ENCODE assay signal across 9 cellular contexts in the genomic region with DNA sequence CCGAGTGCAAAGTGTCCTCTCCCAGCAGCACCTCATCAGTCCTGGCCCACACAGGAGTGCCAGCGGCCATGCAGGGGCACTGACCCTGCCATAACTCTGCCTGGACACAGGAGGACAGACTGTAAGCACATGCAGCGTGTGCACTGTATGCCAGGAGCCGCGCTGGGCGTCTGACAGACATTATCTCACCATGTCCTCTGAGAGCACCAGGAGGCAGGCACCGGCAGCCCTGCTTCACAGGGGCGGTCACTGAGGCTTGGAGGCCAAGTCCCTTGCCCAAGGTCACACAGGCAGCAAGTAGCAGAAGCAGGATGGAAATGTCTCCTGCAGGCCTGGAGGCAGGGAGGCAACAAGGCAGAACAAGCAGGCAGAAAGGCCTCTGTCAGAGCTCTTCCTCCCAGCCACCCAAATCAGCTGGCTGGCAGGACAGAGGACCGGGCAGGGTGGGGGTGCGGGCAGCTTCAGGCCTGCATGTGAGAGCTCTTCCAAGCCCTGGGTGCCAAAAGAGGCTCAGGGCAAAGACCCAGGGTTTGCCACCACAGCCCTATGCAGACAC. TPM values are rescaled to one million over a fixed set of nuclear protein-coding genes. Genes with fewer than 3 reads are reported as not detected.
DNase-seq lines count a peak whose midpoint lies in the region; ATAC-seq and TF ChIP-seq lines count a peak whose summit lies in the region.
"Had no signal": no experiment of that assay in that cellular context is flagged by ENCODE, and none has a peak within 500 bp of the region (broad histone marks: within the 10 kb centered on the region; RNA-seq: fewer than 3 reads in every experiment).

No MANE protein-coding gene starts in this region.

- POLR2A ChIA-PET in CD8-positive, alpha-beta T cell (lab: Charles Lee), result interaction anchor here (1.1 to 21.4 kb wide), 3 partner anchors 14 to 56 kb away, joined by 3 to 467 read pairs (median 220); no protein-coding TSS in a partner anchor
- POLR2A ChIA-PET in WTC11 (lab: Charles Lee), result no interaction called here

- DNase-seq in CD8-positive, alpha-beta T cell, result peak in 2 of 7 experiments; percentile 21 to 53
- DNase-seq in WTC11 (ENCODE audit: low spot score), result no peak
- DNase-seq in Right ventricle myocardium superior, result peak; percentile 80
- DNase-seq in ovary, result peak in 3 of 5 donors; percentile 32 to 47 (median 36)
- DNase-seq in SIG-M5 (lab: John Stamatoyannopoulos, UW), result no peak
- DNase-seq in NCI-H510A (lab: John Stamatoyannopoulos, UW), result no peak
- DNase-seq in dedifferentiated amniotic fluid mesenchymal stem cell (ENCODE audit: extremely low spot score), result no peak
- DNase-seq: NCI-H510A treated with DMSO at 0.1 percent for 48 hours had no signal

- H3K4me3 Mint-ChIP-seq in CD8-positive, alpha-beta T cell, result peak overlapping the region; percentile 97
- no peak overlapping the region for H3K4me3 Mint-ChIP-seq in WTC11

- no peaks in the 10 kb centered on the region for H3K9me3 Mint-ChIP-seq in CD8-positive, alpha-beta T cell
- H3K9me3 Mint-ChIP-seq in WTC11, result no peaks in the 10 kb centered on the region

- H3K27ac ChIP-seq in CD8-positive, alpha-beta T cell (ENCODE audit: low read depth, low read length), result peak overlapping the region; percentile 76
- H3K27ac ChIP-seq in ovary, result peak overlapping the region in 1 of 2 donors; percentile 43

- ATAC-seq in CD8-positive, alpha-beta T cell, result no peak
- ATAC-seq in WTC11 (no peak), Right ventricle myocardium superior (ENCODE audit: poor library complexity) (peak; percentile 64), GM21526 (IDR thresholded peaks at IDR 0.05; ENCODE audit: low FRiP score, unreplicated experiment) (no peak)

- TF ChIP-seq CTCF in CD8-positive, alpha-beta T cell (IDR thresholded peaks at IDR 0.05), result no peak
- no peak for TF ChIP-seq CTCF in WTC11 (IDR thresholded peaks at IDR 0.05)
- no peak for TF ChIP-seq CTCF in ovary (IDR thresholded peaks at IDR 0.05)

- WGBS in ovary, 3 donors, result 45 to 66% (median 45%) methylated on average over 9 to 10 of the region's 10 CpGs

- intact Hi-C loops in CD8-positive, alpha-beta T cell (cut with DNase I, micrococcal nuclease), result loop anchor here in 1 of 2 experiments (5.0 kb wide), 1 partner anchor 35 kb away; no protein-coding TSS in a partner anchor
- intact Hi-C loops in Right ventricle myocardium superior (cut with DNase I) (no loop called here), ovary (cut with DNase I) (no loop called here)

- H3K27ac Mint-ChIP-seq in CD8-positive, alpha-beta T cell, result peak overlapping the region; percentile 99
- peak overlapping the region; percentile 88 for H3K27ac Mint-ChIP-seq in WTC11

- TF ChIP-seq POLR2A in ovary (IDR thresholded peaks at IDR 0.05), result no peak

- peaks cover 92% of the 10 kb centered on the region for H3K4me1 Mint-ChIP-seq in CD8-positive, alpha-beta T cell (ENCODE audit: low read depth)
- peaks cover 78% of the 10 kb centered on the region for H3K4me1 Mint-ChIP-seq in WTC11

- peaks cover 5% of the 10 kb centered on the region for H3K36me3 ChIP-seq in CD8-positive, alpha-beta T cell (ENCODE audit: insufficient read depth, low read length)
- H3K36me3 ChIP-seq in ovary, result no peaks in the 10 kb centered on the region

- peaks cover 63% of the 10 kb centered on the region for H3K36me3 Mint-ChIP-seq in CD8-positive, alpha-beta T cell
- no peaks in the 10 kb centered on the region; the same call in 1 of the 2 replicates for H3K36me3 Mint-ChIP-seq in WTC11

- CTCF ChIA-PET in CD8-positive, alpha-beta T cell (lab: Charles Lee), result interaction anchor here (0.8 to 34.6 kb wide), 6 partner anchors 11 to 110 kb away, joined by 3 to 573 read pairs (median 40); a partner anchor contains a TSS
- CTCF ChIA-PET in WTC11 (lab: Charles Lee), result interaction anchor here (0.6 to 14.8 kb wide), 4 partner anchors 17 to 145 kb away, joined by 3 to 156 read pairs (median 7); no protein-coding TSS in a partner anchor

- peak overlapping the region; percentile 73 for H3K4me3 ChIP-seq in CD8-positive, alpha-beta T cell (ENCODE audit: low read depth, low read length)
- H3K4me3 ChIP-seq in ovary, result no peak overlapping the region

- no peaks in the 10 kb centered on the region for H3K9me3 ChIP-seq in CD8-positive, alpha-beta T cell (ENCODE audit: low read length)
- no peaks in the 10 kb centered on the region for H3K9me3 ChIP-seq in ovary

- no peak for TF ChIP-seq EP300 in ovary (IDR thresholded peaks at IDR 0.05)

- H3K4me1 ChIP-seq in CD8-positive, alpha-beta T cell (ENCODE audit: insufficient read depth, low read length), result peaks cover 87% of the 10 kb centered on the region
- H3K4me1 ChIP-seq in ovary (ENCODE audit: insufficient read depth), result peaks cover 84% of the 10 kb centered on the region

- H3K27me3 ChIP-seq in CD8-positive, alpha-beta T cell (ENCODE audit: insufficient read depth, low read length), result no peaks in the 10 kb centered on the region
- no peaks in the 10 kb centered on the region for H3K27me3 ChIP-seq in ovary

- no peaks in the 10 kb centered on the region for H3K27me3 Mint-ChIP-seq in CD8-positive, alpha-beta T cell (ENCODE audit: low read depth)
- no peaks in the 10 kb centered on the region for H3K27me3 Mint-ChIP-seq in WTC11 (ENCODE audit: low read depth)

TF ChIP-seq in WTC11, 78 proteins besides CTCF, POLR2A, EP300 and RAD21 (continues in another document):
- TF ChIP-seq ZNF396 (CRISPR knock-in tag; IDR thresholded peaks at IDR 0.05; ENCODE audit: borderline replicate concordance) (no peak), SOX15 (CRISPR knock-in tag; IDR thresholded peaks at IDR 0.05) (no peak), OVOL2 (CRISPR knock-in tag; IDR thresholded peaks at IDR 0.05; ENCODE audit: borderline replicate concordance) (no peak), PRRX2 (CRISPR knock-in tag; IDR thresholded peaks at IDR 0.05) (no peak), ESRRA (CRISPR knock-in tag; IDR thresholded peaks at IDR 0.05; ENCODE audit: borderline replicate concordance) (no peak), ZNF671 (CRISPR knock-in tag; IDR thresholded peaks at IDR 0.05) (no peak), ZNF423 (CRISPR knock-in tag; IDR thresholded peaks at IDR 0.05) (no peak), NR2C2 (CRISPR knock-in tag; IDR thresholded peaks at IDR 0.05) (no peak), NFATC4 (CRISPR knock-in tag; IDR thresholded peaks at IDR 0.05) (no peak), TEAD4 (CRISPR knock-in tag; IDR thresholded peaks at IDR 0.05) (no peak), RELA (CRISPR knock-in tag; IDR thresholded peaks at IDR 0.05; ENCODE audit: borderline replicate concordance) (no peak), SMAD4 (CRISPR knock-in tag; IDR thresholded peaks at IDR 0.05) (no peak)
- TF ChIP-seq, protein P1, sequence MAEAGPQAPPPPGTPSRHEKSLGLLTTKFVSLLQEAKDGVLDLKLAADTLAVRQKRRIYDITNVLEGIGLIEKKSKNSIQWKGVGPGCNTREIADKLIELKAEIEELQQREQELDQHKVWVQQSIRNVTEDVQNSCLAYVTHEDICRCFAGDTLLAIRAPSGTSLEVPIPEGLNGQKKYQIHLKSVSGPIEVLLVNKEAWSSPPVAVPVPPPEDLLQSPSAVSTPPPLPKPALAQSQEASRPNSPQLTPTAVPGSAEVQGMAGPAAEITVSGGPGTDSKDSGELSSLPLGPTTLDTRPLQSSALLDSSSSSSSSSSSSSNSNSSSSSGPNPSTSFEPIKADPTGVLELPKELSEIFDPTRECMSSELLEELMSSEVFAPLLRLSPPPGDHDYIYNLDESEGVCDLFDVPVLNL (CRISPR knock-in tag; IDR thresholded peaks at IDR 0.05; ENCODE audit: borderline replicate concordance, low read depth), result no peak
- TF ChIP-seq, protein P2, sequence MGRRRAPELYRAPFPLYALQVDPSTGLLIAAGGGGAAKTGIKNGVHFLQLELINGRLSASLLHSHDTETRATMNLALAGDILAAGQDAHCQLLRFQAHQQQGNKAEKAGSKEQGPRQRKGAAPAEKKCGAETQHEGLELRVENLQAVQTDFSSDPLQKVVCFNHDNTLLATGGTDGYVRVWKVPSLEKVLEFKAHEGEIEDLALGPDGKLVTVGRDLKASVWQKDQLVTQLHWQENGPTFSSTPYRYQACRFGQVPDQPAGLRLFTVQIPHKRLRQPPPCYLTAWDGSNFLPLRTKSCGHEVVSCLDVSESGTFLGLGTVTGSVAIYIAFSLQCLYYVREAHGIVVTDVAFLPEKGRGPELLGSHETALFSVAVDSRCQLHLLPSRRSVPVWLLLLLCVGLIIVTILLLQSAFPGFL (CRISPR knock-in tag; IDR thresholded peaks at IDR 0.05; ENCODE audit: borderline replicate concordance), result no peak
- TF ChIP-seq, protein P3, sequence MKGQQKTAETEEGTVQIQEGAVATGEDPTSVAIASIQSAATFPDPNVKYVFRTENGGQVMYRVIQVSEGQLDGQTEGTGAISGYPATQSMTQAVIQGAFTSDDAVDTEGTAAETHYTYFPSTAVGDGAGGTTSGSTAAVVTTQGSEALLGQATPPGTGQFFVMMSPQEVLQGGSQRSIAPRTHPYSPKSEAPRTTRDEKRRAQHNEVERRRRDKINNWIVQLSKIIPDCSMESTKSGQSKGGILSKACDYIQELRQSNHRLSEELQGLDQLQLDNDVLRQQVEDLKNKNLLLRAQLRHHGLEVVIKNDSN (CRISPR knock-in tag; IDR thresholded peaks at IDR 0.05), result no peak
- TF ChIP-seq, protein P4, sequence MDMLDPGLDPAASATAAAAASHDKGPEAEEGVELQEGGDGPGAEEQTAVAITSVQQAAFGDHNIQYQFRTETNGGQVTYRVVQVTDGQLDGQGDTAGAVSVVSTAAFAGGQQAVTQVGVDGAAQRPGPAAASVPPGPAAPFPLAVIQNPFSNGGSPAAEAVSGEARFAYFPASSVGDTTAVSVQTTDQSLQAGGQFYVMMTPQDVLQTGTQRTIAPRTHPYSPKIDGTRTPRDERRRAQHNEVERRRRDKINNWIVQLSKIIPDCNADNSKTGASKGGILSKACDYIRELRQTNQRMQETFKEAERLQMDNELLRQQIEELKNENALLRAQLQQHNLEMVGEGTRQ (CRISPR knock-in tag; IDR thresholded peaks at IDR 0.05), result no peak

RNA-seq across cellular contexts. Expression of a gene that starts 8.4 kb away (rescaled TPM):
- 100 to 1,000 TPM; 359 to 378 TPM for total RNA-seq in CD8-positive, alpha-beta T cell
- total RNA-seq in WTC11 (2021), result 42.2 to 66.4 TPM (median 51.3 TPM) in 3 replicates
- 21.8 TPM for total RNA-seq in Right ventricle myocardium superior
- 100 to 1,000 TPM in 2 of 7 donors, 10 to 100 TPM in 4, 1 to 10 TPM in 1; 8.6 to 104 (median 76.0) TPM for total RNA-seq in ovary
- 10 to 100 TPM; 17.9 to 20.8 TPM for polyA plus RNA-seq in ovary

RNA-seq across cellular contexts. Expression of a gene that starts 34.7 kb away (rescaled TPM):
- total RNA-seq in CD8-positive, alpha-beta T cell, result 10 to 100 TPM; 40.2 to 42.7 TPM
- total RNA-seq in WTC11 (2021) (53.3 to 58.2 TPM (median 56.1 TPM) in 3 replicates), Right ventricle myocardium superior (9.9 TPM), ovary (10 to 100 TPM; 10.6 to 37.1 (median 27.8) TPM)
- polyA plus RNA-seq in ovary, result 10 to 100 TPM; 22.7 to 27.2 TPM

RNA-seq across cellular contexts. Expression of a gene that starts 41.8 kb away (rescaled TPM):
- total RNA-seq in CD8-positive, alpha-beta T cell, result 1 to 10 TPM; 5.1 to 7.4 TPM
- 15.8 to 20.2 TPM (median 16.8 TPM) in 3 replicates for total RNA-seq in WTC11 (2021)
- 0.48 TPM for total RNA-seq in Right ventricle myocardium superior
- 1 to 10 TPM in 6 of 7 donors, under 1 TPM in 1; 0.48 to 4.0 (median 2.0) TPM for total RNA-seq in ovary
- under 1 TPM; 0.10 to 0.35 TPM for polyA plus RNA-seq in ovary

RNA-seq across cellular contexts. Expression of a gene that starts 55.6 kb away (rescaled TPM):
- total RNA-seq in CD8-positive, alpha-beta T cell, result 10 to 100 TPM; 40.0 to 47.6 TPM
- total RNA-seq in WTC11 (2021) (25.1 to 25.7 TPM (median 25.4 TPM) in 3 replicates), Right ventricle myocardium superior (18.1 TPM), ovary (10 to 100 TPM; 29.5 to 58.4 (median 46.4) TPM)
- 10 to 100 TPM in 1 of 2 donors, 1 to 10 TPM in 1; 2.2 to 34.0 TPM for polyA plus RNA-seq in ovary

Comparison
In these comparisons a context has a peak if more than half of its experiments do, and no peak if none do; other contexts are left out.
1. DNase-seq: peak in Right ventricle myocardium superior (single experiment) and ovary (3 of 5); none in WTC11 (single experiment), SIG-M5 (single experiment), NCI-H510A (single experiment) and dedifferentiated amniotic fluid mesenchymal stem cell (single experiment).